Comparison of ENCODE assay signal across 11 cellular contexts in the genomic region with DNA sequence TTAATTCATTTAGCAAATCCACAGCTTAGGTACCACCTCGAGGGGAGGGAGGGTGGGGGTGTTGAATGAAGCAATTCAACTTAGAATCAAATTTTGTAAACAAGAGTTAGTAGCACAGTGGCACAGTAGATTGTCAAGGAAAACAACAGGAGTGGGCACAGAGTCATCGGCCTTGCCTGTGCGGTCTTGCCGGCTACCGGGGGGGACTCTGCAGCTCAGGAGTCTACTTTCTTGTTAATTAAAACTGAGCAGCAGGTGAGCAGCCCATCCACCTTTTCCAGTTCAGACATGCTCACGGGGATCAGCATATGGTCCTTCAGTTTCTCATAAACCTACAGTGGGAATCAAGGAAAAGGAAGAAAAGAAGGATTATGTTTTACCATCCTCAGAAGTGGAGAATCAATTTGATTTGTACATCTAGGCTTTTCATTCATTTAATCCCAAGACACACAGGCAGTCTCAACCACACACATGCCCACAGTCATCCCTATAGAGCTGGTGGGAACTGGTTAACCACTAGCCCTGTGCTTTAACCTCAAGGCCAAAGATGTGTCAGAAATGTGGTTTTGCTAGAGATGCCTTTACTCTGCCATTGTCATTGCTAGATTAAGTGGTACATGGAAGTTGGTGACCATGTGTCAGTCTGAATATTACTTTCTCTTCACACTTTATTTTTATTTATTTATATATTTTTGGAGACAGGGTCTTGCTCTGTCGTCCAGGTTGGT. TPM values are rescaled to one million over a fixed set of nuclear protein-coding genes. Genes with fewer than 3 reads are reported as not detected.
A peak's percentile ranks its signal among the peaks of the same experiment; 100 is the strongest.
DNase-seq lines count a peak whose midpoint lies in the region; ATAC-seq lines count a peak whose summit lies in the region.
"Had no signal": no experiment of that assay in that cellular context is flagged by ENCODE, and none has a peak within 500 bp of the region (broad histone marks: within the 10 kb centered on the region; RNA-seq: fewer than 3 reads in every experiment).

No MANE protein-coding gene starts in this region.

- no peak for DNase-seq in activated T-cell treated with anti-CD3 and anti-CD28 coated beads, Interleukin-2, amount 50 U/mL, for 4 hours
- no peak for DNase-seq in activated T-cell treated with anti-CD3 and anti-CD28 coated beads, Interleukin-2, amount 50 U/mL, for 1 hour
- peak; percentile 26 for DNase-seq in activated naive CD8-positive, alpha-beta T cell treated with anti-CD3 and anti-CD28 coated beads, Interleukin-2, amount 50 U/mL, for 24 hours
- peak; percentile 67 for DNase-seq in stimulated activated CD8-positive, alpha-beta memory T cell treated with anti-CD3 and anti-CD28 coated beads, Interleukin-4, amount 100 ng/mL, for 48 hours
- DNase-seq in HuH-7 (ENCODE audit: low spot score) (no peak), COR-L47 (lab: John Stamatoyannopoulos, UW) (no peak), HAP-1 (ENCODE audit: low spot score in 2 of 2) (no peak)
- DNase-seq: AML-193, retina had no signal

- peaks cover 20% of the 10 kb centered on the region for H3K4me1 ChIP-seq in HAP-1
- H3K4me1 ChIP-seq: vagina had no signal

- peaks cover 26% of the 10 kb centered on the region for H3K27me3 Mint-ChIP-seq in activated T-cell treated with anti-CD3 and anti-CD28 coated beads, Interleukin-2, amount 50 U/mL, for 4 hours (ENCODE audit: low read depth)
- H3K27me3 Mint-ChIP-seq in activated naive CD8-positive, alpha-beta T cell treated with anti-CD3 and anti-CD28 coated beads, Interleukin-2, amount 50 U/mL, for 24 hours, result peaks cover 56% of the 10 kb centered on the region

- H3K27me3 ChIP-seq in HAP-1 (ENCODE audit: low read depth), result no peaks in the 10 kb centered on the region
- H3K27me3 ChIP-seq: vagina had no signal

- H3K9me3 Mint-ChIP-seq in activated T-cell treated with anti-CD3 and anti-CD28 coated beads, Interleukin-2, amount 50 U/mL, for 4 hours, result no peaks in the 10 kb centered on the region
- H3K9me3 Mint-ChIP-seq in activated naive CD8-positive, alpha-beta T cell treated with anti-CD3 and anti-CD28 coated beads, Interleukin-2, amount 50 U/mL, for 24 hours, result no peaks in the 10 kb centered on the region

- H3K4me1 Mint-ChIP-seq in activated T-cell treated with anti-CD3 and anti-CD28 coated beads, Interleukin-2, amount 50 U/mL, for 4 hours (ENCODE audit: low read depth), result peaks cover 5% of the 10 kb centered on the region
- peaks cover 16% of the 10 kb centered on the region for H3K4me1 Mint-ChIP-seq in activated naive CD8-positive, alpha-beta T cell treated with anti-CD3 and anti-CD28 coated beads, Interleukin-2, amount 50 U/mL, for 24 hours

- in situ Hi-C loops in HAP-1 (cut with MboI; ENCODE audit: low sequenced_read_pairs), result loop anchor here (25.0 kb wide), 1 partner anchor 691 kb away; no protein-coding TSS in a partner anchor

- no peak overlapping the region for H3K4me3 Mint-ChIP-seq in activated T-cell treated with anti-CD3 and anti-CD28 coated beads, Interleukin-2, amount 50 U/mL, for 4 hours
- no peak overlapping the region for H3K4me3 Mint-ChIP-seq in activated naive CD8-positive, alpha-beta T cell treated with anti-CD3 and anti-CD28 coated beads, Interleukin-2, amount 50 U/mL, for 24 hours

- no peak overlapping the region for H3K4me3 ChIP-seq in HAP-1
- H3K4me3 ChIP-seq: vagina had no signal

- no peaks in the 10 kb centered on the region for H3K9me3 ChIP-seq in HAP-1
- H3K9me3 ChIP-seq: vagina had no signal

- H3K36me3 Mint-ChIP-seq in activated T-cell treated with anti-CD3 and anti-CD28 coated beads, Interleukin-2, amount 50 U/mL, for 4 hours (ENCODE audit: insufficient read depth), result no peaks in the 10 kb centered on the region
- no peaks in the 10 kb centered on the region for H3K36me3 Mint-ChIP-seq in activated naive CD8-positive, alpha-beta T cell treated with anti-CD3 and anti-CD28 coated beads, Interleukin-2, amount 50 U/mL, for 24 hours (ENCODE audit: low read depth)

- ATAC-seq in activated T-cell treated with anti-CD3 and anti-CD28 coated beads, Interleukin-2, amount 50 U/mL, for 4 hours, result peak; percentile 86 to 88
- peak; percentile 81 for ATAC-seq in HG03469 (IDR thresholded peaks at IDR 0.05; ENCODE audit: unreplicated experiment)
- peak; percentile 97 for ATAC-seq in activated naive CD8-positive, alpha-beta T cell treated with anti-CD3 and anti-CD28 coated beads, Interleukin-2, amount 50 U/mL, for 24 hours

- peaks cover 3% of the 10 kb centered on the region for H3K36me3 ChIP-seq in HAP-1 (replicated peaks)
- H3K36me3 ChIP-seq: vagina had no signal

- H3K27ac Mint-ChIP-seq in activated naive CD8-positive, alpha-beta T cell treated with anti-CD3 and anti-CD28 coated beads, Interleukin-2, amount 50 U/mL, for 24 hours, result peak overlapping the region; percentile 15

RNA-seq across cellular contexts. Expression of a gene that starts 45.0 kb away (rescaled TPM):
- total RNA-seq in activated T-cell treated with anti-CD3 and anti-CD28 coated beads, Interleukin-2, amount 50 U/mL, for 4 hours, result 10 to 100 TPM; 22.3 to 27.3 (median 27.1) TPM

Comparison
In these comparisons a context has a peak if more than half of its experiments do, and no peak if none do; other contexts are left out.
1. DNase-seq: peak in activated naive CD8-positive, alpha-beta T cell treated with anti-CD3 and anti-CD28 coated beads, Interleukin-2, amount 50 U/mL, for 24 hours (single experiment) and stimulated activated CD8-positive, alpha-beta memory T cell treated with anti-CD3 and anti-CD28 coated beads, Interleukin-4, amount 100 ng/mL, for 48 hours (single experiment); none in activated T-cell treated with anti-CD3 and anti-CD28 coated beads, Interleukin-2, amount 50 U/mL, for 4 hours (single experiment), activated T-cell treated with anti-CD3 and anti-CD28 coated beads, Interleukin-2, amount 50 U/mL, for 1 hour (single experiment), HuH-7 (single experiment), COR-L47 (single experiment) and HAP-1 (0 of 2).
2. Peak in every context shown above with its lines, with median percentiles within 50 percentile points of each other: ATAC-seq.